8 cellular contexts compared by ENCODE assay signal in genomic region chr1:52239708-52240001, GRCh38.
DNase-seq lines count a peak whose midpoint lies in the region; ATAC-seq lines count a peak whose summit lies in the region.
"Had no signal": no experiment of that assay in that cellular context is flagged by ENCODE, and none has a peak within 500 bp of the region (broad histone marks: within the 10 kb centered on the region; RNA-seq: fewer than 3 reads in every experiment).

No MANE protein-coding gene starts in this region.

- CTCF ChIA-PET in activated CD4-positive, alpha-beta T cell treated with anti-CD3 and anti-CD28 coated beads for 36 hours (lab: Charles Lee) = interaction anchor here (1.3 to 1.4 kb wide), 2 partner anchors 21 to 57 kb away, joined by 3 to 4 read pairs; no protein-coding TSS in a partner anchor

- no peaks in the 10 kb centered on the region for H3K9me3 Mint-ChIP-seq in stimulated activated memory B cell treated with anti-CD40 and anti-IgM and Interleukin-4, amounts not matched to agents 10 μg/mL and 1 μg/mL and 100 μg/mL, for 72 hours
- H3K9me3 Mint-ChIP-seq in activated CD4-positive, alpha-beta T cell treated with anti-CD3 and anti-CD28 coated beads for 36 hours (ENCODE audit: low read depth) = no peaks in the 10 kb centered on the region

- no peak overlapping the region for H3K27ac Mint-ChIP-seq in stimulated activated memory B cell treated with anti-CD40 and anti-IgM and Interleukin-4, amounts not matched to agents 10 μg/mL and 1 μg/mL and 100 μg/mL, for 72 hours
- H3K27ac Mint-ChIP-seq in activated CD4-positive, alpha-beta T cell treated with anti-CD3 and anti-CD28 coated beads for 36 hours = no peak overlapping the region
- H3K27ac Mint-ChIP-seq: activated CD8-positive, alpha-beta memory T cell treated with anti-CD3 and anti-CD28 coated beads, Interleukin-2, amount 10 ng/mL, durations not matched to agents 7 days and 5 days had no signal

- ATAC-seq in GM18907 (IDR thresholded peaks at IDR 0.05; ENCODE audit: unreplicated experiment) (peak; percentile 76), HG03108 (IDR thresholded peaks at IDR 0.05; ENCODE audit: unreplicated experiment) (peak; percentile 64), GM19397 (IDR thresholded peaks at IDR 0.05; ENCODE audit: unreplicated experiment) (no peak)
- peak; percentile 66 for ATAC-seq in stimulated activated memory B cell treated with anti-CD40 and anti-IgM and Interleukin-4, amounts not matched to agents 10 μg/mL and 1 μg/mL and 100 μg/mL, for 72 hours
- ATAC-seq in activated CD4-positive, alpha-beta T cell treated with anti-CD3 and anti-CD28 coated beads for 36 hours = no peak
- ATAC-seq: activated CD8-positive, alpha-beta memory T cell treated with anti-CD3 and anti-CD28 coated beads, Interleukin-2, amount 10 ng/mL, durations not matched to agents 7 days and 5 days had no signal

- peaks cover 6% of the 10 kb centered on the region for H3K4me1 Mint-ChIP-seq in stimulated activated memory B cell treated with anti-CD40 and anti-IgM and Interleukin-4, amounts not matched to agents 10 μg/mL and 1 μg/mL and 100 μg/mL, for 72 hours
- no peaks in the 10 kb centered on the region for H3K4me1 Mint-ChIP-seq in activated CD4-positive, alpha-beta T cell treated with anti-CD3 and anti-CD28 coated beads for 36 hours

- no peak overlapping the region for H3K4me3 Mint-ChIP-seq in stimulated activated memory B cell treated with anti-CD40 and anti-IgM and Interleukin-4, amounts not matched to agents 10 μg/mL and 1 μg/mL and 100 μg/mL, for 72 hours
- H3K4me3 Mint-ChIP-seq in activated CD4-positive, alpha-beta T cell treated with anti-CD3 and anti-CD28 coated beads for 36 hours = no peak overlapping the region
- H3K4me3 Mint-ChIP-seq: activated CD8-positive, alpha-beta memory T cell treated with anti-CD3 and anti-CD28 coated beads, Interleukin-2, amount 10 ng/mL, durations not matched to agents 7 days and 5 days had no signal

- DNase-seq in OCI-M1 (lab: John Stamatoyannopoulos, UW) = peak; percentile 81
- no peak for DNase-seq in activated CD4-positive, alpha-beta T cell treated with anti-CD3 and anti-CD28 coated beads for 48 hours
- DNase-seq in activated CD4-positive, alpha-beta T cell treated with anti-CD3 and anti-CD28 coated beads for 36 hours = no peak
- DNase-seq: activated CD8-positive, alpha-beta memory T cell treated with anti-CD3 and anti-CD28 coated beads, Interleukin-2, amount 10 ng/mL, durations not matched to agents 7 days and 5 days had no signal

- intact Hi-C loops in activated CD4-positive, alpha-beta T cell treated with anti-CD3 and anti-CD28 coated beads for 36 hours (cut with DNase I, micrococcal nuclease) = no loop called here

- peaks cover 43% of the 10 kb centered on the region for H3K27me3 Mint-ChIP-seq in stimulated activated memory B cell treated with anti-CD40 and anti-IgM and Interleukin-4, amounts not matched to agents 10 μg/mL and 1 μg/mL and 100 μg/mL, for 72 hours
- H3K27me3 Mint-ChIP-seq in activated CD4-positive, alpha-beta T cell treated with anti-CD3 and anti-CD28 coated beads for 36 hours = no peaks in the 10 kb centered on the region
- H3K27me3 Mint-ChIP-seq: activated CD8-positive, alpha-beta memory T cell treated with anti-CD3 and anti-CD28 coated beads, Interleukin-2, amount 10 ng/mL, durations not matched to agents 7 days and 5 days had no signal

- POLR2A ChIA-PET in activated CD4-positive, alpha-beta T cell treated with anti-CD3 and anti-CD28 coated beads for 36 hours (lab: Charles Lee) = no interaction called here

- no peaks in the 10 kb centered on the region for H3K36me3 Mint-ChIP-seq in stimulated activated memory B cell treated with anti-CD40 and anti-IgM and Interleukin-4, amounts not matched to agents 10 μg/mL and 1 μg/mL and 100 μg/mL, for 72 hours
- peaks cover 7% of the 10 kb centered on the region for H3K36me3 Mint-ChIP-seq in activated CD4-positive, alpha-beta T cell treated with anti-CD3 and anti-CD28 coated beads for 36 hours (ENCODE audit: low read depth)
- H3K36me3 Mint-ChIP-seq: activated CD8-positive, alpha-beta memory T cell treated with anti-CD3 and anti-CD28 coated beads, Interleukin-2, amount 10 ng/mL, durations not matched to agents 7 days and 5 days had no signal

Comparison
In these comparisons a context has a peak if more than half of its experiments do, and no peak if none do; other contexts are left out.
1. ATAC-seq: peak in GM18907 (single experiment), HG03108 (single experiment) and stimulated activated memory B cell treated with anti-CD40 and anti-IgM and Interleukin-4, amounts not matched to agents 10 μg/mL and 1 μg/mL and 100 μg/mL, for 72 hours (single experiment); none in activated CD4-positive, alpha-beta T cell treated with anti-CD3 and anti-CD28 coated beads for 36 hours (single experiment) and GM19397 (single experiment).